In the genomic region with DNA sequence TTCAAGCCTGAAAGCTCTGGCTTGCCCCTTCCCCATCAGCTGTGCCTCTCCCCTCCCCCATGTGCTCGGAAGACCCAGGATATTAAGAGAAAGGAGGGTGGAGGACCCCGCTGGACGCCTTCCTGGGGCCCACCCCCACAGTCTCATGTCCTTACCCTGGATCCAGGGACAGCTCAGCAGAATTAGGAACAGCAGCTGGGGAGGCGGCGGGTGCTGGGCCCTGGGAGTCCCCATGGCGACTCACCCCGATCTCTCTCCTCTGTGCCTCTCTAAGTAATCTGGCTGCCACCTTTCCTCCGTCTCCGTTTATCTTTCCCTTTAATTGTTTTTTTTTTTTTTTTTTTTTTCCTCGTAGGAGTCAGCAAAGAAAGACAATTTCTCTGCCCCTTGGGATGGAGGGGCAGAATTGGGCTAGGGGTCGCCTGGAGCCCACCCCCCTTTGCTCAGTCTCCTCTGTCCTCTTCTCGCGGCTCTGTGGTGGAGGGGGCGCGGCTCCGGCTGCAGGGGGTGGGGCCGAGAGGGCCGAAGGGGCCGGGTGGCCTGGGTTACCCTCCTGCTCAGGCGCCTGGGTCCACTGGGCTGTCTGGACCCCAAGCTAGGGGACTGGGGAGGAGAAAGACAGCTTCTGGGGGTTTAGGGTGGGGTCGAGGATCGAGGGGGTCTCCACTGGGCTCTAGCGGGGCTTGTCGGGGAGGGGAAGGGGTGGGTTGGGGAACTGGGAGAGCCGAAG, we compare ENCODE assay signal across 1 cellular context.
TF ChIP-seq lines count a peak whose summit lies in the region.

No MANE protein-coding gene starts in this region.

TF ChIP-seq in IMR-90, 13 proteins besides CTCF, POLR2A, EP300 and RAD21 (continued from another document):
- TF ChIP-seq SMC3 (IDR thresholded peaks at IDR 0.05; ENCODE audit: low read depth, low read length) (no peak), CHD1 (IDR thresholded peaks at IDR 0.05; ENCODE audit: low read depth, low read length) (no peak), RFX5 (IDR thresholded peaks at IDR 0.05; ENCODE audit: low read depth, low read length) (no peak), CEBPB (IDR thresholded peaks at IDR 0.05; ENCODE audit: low read depth, low read length) (no peak), MAFK (IDR thresholded peaks at IDR 0.05; ENCODE audit: low read depth, low read length) (no peak), NFE2L2 (IDR thresholded peaks at IDR 0.05; ENCODE audit: low read depth, low read length) (no peak), MXI1 (IDR thresholded peaks at IDR 0.05; ENCODE audit: borderline replicate concordance, low read depth, low read length) (no peak), FOS (IDR thresholded peaks at IDR 0.05; ENCODE audit: low read depth, low read length) (no peak)
- TF ChIP-seq, protein P1, sequence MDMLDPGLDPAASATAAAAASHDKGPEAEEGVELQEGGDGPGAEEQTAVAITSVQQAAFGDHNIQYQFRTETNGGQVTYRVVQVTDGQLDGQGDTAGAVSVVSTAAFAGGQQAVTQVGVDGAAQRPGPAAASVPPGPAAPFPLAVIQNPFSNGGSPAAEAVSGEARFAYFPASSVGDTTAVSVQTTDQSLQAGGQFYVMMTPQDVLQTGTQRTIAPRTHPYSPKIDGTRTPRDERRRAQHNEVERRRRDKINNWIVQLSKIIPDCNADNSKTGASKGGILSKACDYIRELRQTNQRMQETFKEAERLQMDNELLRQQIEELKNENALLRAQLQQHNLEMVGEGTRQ (IDR thresholded peaks at IDR 0.05; ENCODE audit: low read depth, low read length), result no peak
- TF ChIP-seq, protein P2, sequence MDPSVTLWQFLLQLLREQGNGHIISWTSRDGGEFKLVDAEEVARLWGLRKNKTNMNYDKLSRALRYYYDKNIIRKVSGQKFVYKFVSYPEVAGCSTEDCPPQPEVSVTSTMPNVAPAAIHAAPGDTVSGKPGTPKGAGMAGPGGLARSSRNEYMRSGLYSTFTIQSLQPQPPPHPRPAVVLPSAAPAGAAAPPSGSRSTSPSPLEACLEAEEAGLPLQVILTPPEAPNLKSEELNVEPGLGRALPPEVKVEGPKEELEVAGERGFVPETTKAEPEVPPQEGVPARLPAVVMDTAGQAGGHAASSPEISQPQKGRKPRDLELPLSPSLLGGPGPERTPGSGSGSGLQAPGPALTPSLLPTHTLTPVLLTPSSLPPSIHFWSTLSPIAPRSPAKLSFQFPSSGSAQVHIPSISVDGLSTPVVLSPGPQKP (IDR thresholded peaks at IDR 0.05; ENCODE audit: borderline replicate concordance, low read depth, low read length), result no peak
TF ChIP-seq in IMR-90: peak in this region for 0.
